ENCODE assay signal across 20 cellular contexts in genomic region chr3:21729888-21730459, GRCh38. TPM values are rescaled to one million over a fixed set of nuclear protein-coding genes. Genes with fewer than 3 reads are reported as not detected.
DNase-seq lines count a peak whose midpoint lies in the region; ATAC-seq and TF ChIP-seq lines count a peak whose summit lies in the region.
"Had no signal": no experiment of that assay in that cellular context is flagged by ENCODE, and none has a peak within 500 bp of the region (broad histone marks: within the 10 kb centered on the region; RNA-seq: fewer than 3 reads in every experiment).

No MANE protein-coding gene starts in this region.

- no peak for TF ChIP-seq POLR2A in IMR-90 (IDR thresholded peaks at IDR 0.05; ENCODE audit: low read depth, low read length)

- ATAC-seq in IMR-90 (ENCODE audit: low read depth) (peak; percentile 53), GM21737 (IDR thresholded peaks at IDR 0.05; ENCODE audit: unreplicated experiment) (no peak)
- ATAC-seq: activated T-cell treated with anti-CD3 and anti-CD28 coated beads, Interleukin-2, amount 50 U/mL, for 4 hours; K562; left cardiac atrium had no signal

- no peaks in the 10 kb centered on the region for H3K4me1 ChIP-seq in IMR-90 (ENCODE audit: control insufficient read depth, insufficient read depth, low read length)
- H3K4me1 ChIP-seq: prostate gland had no signal

- DNase-seq in AG04449 (ENCODE audit: low read depth, low spot score) (peak; percentile 57), IMR-90 (no peak), astrocyte of the cerebellum (ENCODE audit: low read depth) (peak; percentile 74), iris pigment epithelial cell (ENCODE audit: low read depth) (peak; percentile 30), NCI-H1694 treated with DMSO at 0.1 percent for 48 hours (lab: John Stamatoyannopoulos, UW) (no peak), activated T-cell treated with anti-CD3 and anti-CD28 coated beads for 4 hours (no peak)
- no peak for DNase-seq in stimulated activated CD4-positive, alpha-beta T cell treated with anti-CD3 and anti-CD28 coated beads, Interleukin-15, amount 100 ng/mL, for 24 hours
- DNase-seq: activated CD4-positive, alpha-beta memory T cell treated with anti-CD3 and anti-CD28 coated beads for 36 hours; activated naive CD4-positive, alpha-beta T cell treated with anti-CD3 and anti-CD28 coated beads, Interleukin-2, amount 50 U/mL, for 16 hours; activated T-cell treated with anti-CD3 and anti-CD28 coated beads, Interleukin-2, amount 50 U/mL, for 4 hours; left cardiac atrium; midbrain; NCI-H2029 treated with DMSO at 0.1 percent for 48 hours; NCI-H510A; SHP77 treated with DMSO at 0.1 percent for 48 hours; stimulated activated CD4-positive, alpha-beta T cell treated with anti-CD3 and anti-CD28 coated beads, Interleukin-4, amount 100 ng/mL, for 4 hours had no signal

- no peak overlapping the region; the same call in 1 of the 2 replicates for H3K4me2 ChIP-seq in IMR-90 (ENCODE audit: low read depth, low read length)

- WGBS in IMR-90 (ENCODE audit: extremely low coverage in 2 of 2, insufficient read length in 1 of 2), 2 experiments: 56% methylated on average over 1 of the region's 6 CpGs; no CpG with 5 or more reads in 1 of the 2 experiments

- no peaks in the 10 kb centered on the region for H4K20me1 ChIP-seq in IMR-90 (ENCODE audit: insufficient read depth, low read length)

- no peak overlapping the region for H3K4ac ChIP-seq in IMR-90 (ENCODE audit: low read depth, low read length)

- no peak overlapping the region for H3K9ac ChIP-seq in IMR-90 (ENCODE audit: low read depth, low read length)

- H3K4me3 ChIP-seq in AG04449 (ENCODE audit: low read depth, low read length) (no peak overlapping the region), IMR-90 (ENCODE audit: insufficient read depth, low read depth, low read length) (no peak overlapping the region), astrocyte of the cerebellum (ENCODE audit: low read depth, low read length) (no peak overlapping the region)
- H3K4me3 ChIP-seq: K562, prostate gland had no signal

- no peak overlapping the region for H3K23ac ChIP-seq in IMR-90 (ENCODE audit: low read depth, low read length)

- no peaks in the 10 kb centered on the region for H3K9me1 ChIP-seq in IMR-90 (ENCODE audit: insufficient read depth, low read length)

- no peak overlapping the region for H4K5ac ChIP-seq in IMR-90 (ENCODE audit: low read depth, low read length)

- no peak overlapping the region for H2AK9ac ChIP-seq in IMR-90 (replicated peaks; ENCODE audit: low read depth, low read length, poor library complexity)

- H2AK5ac ChIP-seq in IMR-90 (ENCODE audit: low read depth, low read length): no peak overlapping the region

- H3K18ac ChIP-seq in IMR-90 (ENCODE audit: low read depth, low read length): no peak overlapping the region

- in situ Hi-C loops in IMR-90 (cut with MboI; ENCODE audit: low sequenced_read_pairs) (no loop called here), astrocyte of the cerebellum (cut with HindIII; ENCODE audit: low sequenced_read_pairs) (no loop called here)

- no peaks in the 10 kb centered on the region for H3K79me1 ChIP-seq in IMR-90 (ENCODE audit: low read depth in 1 of 2, low read length in 2 of 2)

- H3K27ac ChIP-seq in IMR-90 (ENCODE audit: insufficient read depth, low read length): no peak overlapping the region
- H3K27ac ChIP-seq: prostate gland had no signal

- H4K8ac ChIP-seq in IMR-90 (ENCODE audit: low read depth in 2 of 2, low read length in 2 of 2): no peak overlapping the region

- TF ChIP-seq CTCF in AG04449 (IDR thresholded peaks at IDR 0.05; ENCODE audit: insufficient read depth, low read length, missing control alignments): no peak
- TF ChIP-seq CTCF in IMR-90 (conservative IDR thresholded peaks at IDR 0.05; ENCODE audit: low read depth, low read length): no peak
- no peak for TF ChIP-seq CTCF in astrocyte of the cerebellum (IDR thresholded peaks at IDR 0.05; ENCODE audit: low read depth, low read length, missing control alignments)

- H2AFZ ChIP-seq in IMR-90 (replicated peaks; ENCODE audit: low read length, poor library complexity): no peak overlapping the region

- H2BK5ac ChIP-seq in IMR-90 (ENCODE audit: low read depth, low read length, poor library complexity, severe bottlenecking): no peak overlapping the region

- H3K56ac ChIP-seq in IMR-90 (ENCODE audit: extremely low read depth, insufficient read depth, low read length): no peak overlapping the region

- POLR2A ChIA-PET in AG04449 (lab: Yijun Ruan, JAX): no interaction called here
- POLR2A ChIA-PET in IMR-90 (lab: Charles Lee; ENCODE audit: unreplicated experiment): no interaction called here

- dilution Hi-C loops in IMR-90 (cut with HindIII; ENCODE audit: low sequenced_read_pairs, unreplicated experiment): no loop called here

- BruUV-seq in IMR-90 (replicated peaks; lab: Mats Ljungman, UMichigan): no TSS peak

- no peaks in the 10 kb centered on the region for H3K36me3 ChIP-seq in IMR-90 (ENCODE audit: control insufficient read depth, insufficient read depth, low read length)
- H3K36me3 ChIP-seq: prostate gland had no signal

- H2BK120ac ChIP-seq in IMR-90 (ENCODE audit: low read depth, low read length): no peak overlapping the region

- intact Hi-C loops in IMR-90 (cut with micrococcal nuclease): no loop called here

- CTCF ChIA-PET in AG04449 (lab: Yijun Ruan, JAX): no interaction called here
- CTCF ChIA-PET in IMR-90 (lab: Yijun Ruan, JAX): no interaction called here

- H2BK20ac ChIP-seq in IMR-90 (ENCODE audit: low read depth, low read length): no peak overlapping the region

- no peaks in the 10 kb centered on the region for H3K9me3 ChIP-seq in IMR-90 (ENCODE audit: control insufficient read depth, insufficient read depth, low read length)
- H3K9me3 ChIP-seq: prostate gland had no signal

- TF ChIP-seq RAD21 in IMR-90 (IDR thresholded peaks at IDR 0.05; ENCODE audit: low read length): no peak

- H2BK15ac ChIP-seq in IMR-90 (ENCODE audit: low read depth, low read length): no peak overlapping the region

- H3K14ac ChIP-seq in IMR-90 (replicated peaks; ENCODE audit: low read depth, low read length): no peak overlapping the region

- no peaks in the 10 kb centered on the region for H3K27me3 ChIP-seq in IMR-90 (ENCODE audit: control insufficient read depth, insufficient read depth, low read length)

- H4K91ac ChIP-seq in IMR-90 (ENCODE audit: insufficient read depth, low read depth, low read length): no peak overlapping the region

TF ChIP-seq in IMR-90, 13 proteins besides CTCF, POLR2A, EP300 and RAD21:
- TF ChIP-seq BHLHE40 (IDR thresholded peaks at IDR 0.05; ENCODE audit: low read depth, low read length): no peak
- no peak for TF ChIP-seq ELK1 (IDR thresholded peaks at IDR 0.05; ENCODE audit: borderline replicate concordance, low read depth, low read length)
- no peak for TF ChIP-seq RFX5 (IDR thresholded peaks at IDR 0.05; ENCODE audit: low read depth, low read length)
- TF ChIP-seq NFE2L2 (IDR thresholded peaks at IDR 0.05; ENCODE audit: low read depth, low read length): no peak
- TF ChIP-seq CEBPB (IDR thresholded peaks at IDR 0.05; ENCODE audit: low read depth, low read length): no peak
- no peak for TF ChIP-seq USF2 (IDR thresholded peaks at IDR 0.05; ENCODE audit: low read depth, low read length)
- no peak for TF ChIP-seq CHD1 (IDR thresholded peaks at IDR 0.05; ENCODE audit: low read depth, low read length)
- TF ChIP-seq FOS (IDR thresholded peaks at IDR 0.05; ENCODE audit: low read depth, low read length): no peak
- no peak for TF ChIP-seq MAZ (IDR thresholded peaks at IDR 0.05; ENCODE audit: borderline replicate concordance, low read depth, low read length)
- TF ChIP-seq MAFK (IDR thresholded peaks at IDR 0.05; ENCODE audit: low read depth, low read length): no peak
- no peak for TF ChIP-seq MXI1 (IDR thresholded peaks at IDR 0.05; ENCODE audit: borderline replicate concordance, low read depth, low read length)
- no peak for TF ChIP-seq RCOR1 (IDR thresholded peaks at IDR 0.05; ENCODE audit: insufficient replicate concordance, low read length)
- TF ChIP-seq SMC3 (IDR thresholded peaks at IDR 0.05; ENCODE audit: low read depth, low read length): no peak

RNA-seq across cellular contexts. Expression of gene ZNF385D, which starts 21.0 kb away (rescaled TPM):
- 0.18 and 0.28 TPM in 2 replicates for total RNA-seq in IMR-90 (2012; rRNA removed)
- polyA plus RNA-seq in IMR-90 (2012; rRNA removed): 0.57 and 2.4 TPM in 2 replicates
- 0.03 and 0.22 TPM in 2 replicates for polyA plus RNA-seq in IMR-90 (2012; cell fraction: cytosol; rRNA removed)
- 0.01 and 8.9 TPM in 2 replicates for polyA plus RNA-seq in IMR-90 (2012; cell fraction: nucleus; rRNA removed; ENCODE audit: low replicate concordance)
- total RNA-seq: activated CD4-positive, alpha-beta memory T cell treated with anti-CD3 and anti-CD28 coated beads for 36 hours; activated T-cell treated with anti-CD3 and anti-CD28 coated beads, Interleukin-2, amount 50 U/mL, for 4 hours; endothelial cell of umbilical vein had no signal
- polyA plus RNA-seq: endothelial cell of umbilical vein had no signal

Comparison
In these comparisons a context has a peak if more than half of its experiments do, and no peak if none do; other contexts are left out.
1. DNase-seq: peak in AG04449 (single experiment), astrocyte of the cerebellum (single experiment) and iris pigment epithelial cell (single experiment); none in IMR-90 (single experiment), NCI-H1694 treated with DMSO at 0.1 percent for 48 hours (single experiment), stimulated activated CD4-positive, alpha-beta T cell treated with anti-CD3 and anti-CD28 coated beads, Interleukin-15, amount 100 ng/mL, for 24 hours (single experiment) and activated T-cell treated with anti-CD3 and anti-CD28 coated beads for 4 hours (single experiment).